Comparison of ENCODE assay signal across 8 cellular contexts in the genomic region with DNA sequence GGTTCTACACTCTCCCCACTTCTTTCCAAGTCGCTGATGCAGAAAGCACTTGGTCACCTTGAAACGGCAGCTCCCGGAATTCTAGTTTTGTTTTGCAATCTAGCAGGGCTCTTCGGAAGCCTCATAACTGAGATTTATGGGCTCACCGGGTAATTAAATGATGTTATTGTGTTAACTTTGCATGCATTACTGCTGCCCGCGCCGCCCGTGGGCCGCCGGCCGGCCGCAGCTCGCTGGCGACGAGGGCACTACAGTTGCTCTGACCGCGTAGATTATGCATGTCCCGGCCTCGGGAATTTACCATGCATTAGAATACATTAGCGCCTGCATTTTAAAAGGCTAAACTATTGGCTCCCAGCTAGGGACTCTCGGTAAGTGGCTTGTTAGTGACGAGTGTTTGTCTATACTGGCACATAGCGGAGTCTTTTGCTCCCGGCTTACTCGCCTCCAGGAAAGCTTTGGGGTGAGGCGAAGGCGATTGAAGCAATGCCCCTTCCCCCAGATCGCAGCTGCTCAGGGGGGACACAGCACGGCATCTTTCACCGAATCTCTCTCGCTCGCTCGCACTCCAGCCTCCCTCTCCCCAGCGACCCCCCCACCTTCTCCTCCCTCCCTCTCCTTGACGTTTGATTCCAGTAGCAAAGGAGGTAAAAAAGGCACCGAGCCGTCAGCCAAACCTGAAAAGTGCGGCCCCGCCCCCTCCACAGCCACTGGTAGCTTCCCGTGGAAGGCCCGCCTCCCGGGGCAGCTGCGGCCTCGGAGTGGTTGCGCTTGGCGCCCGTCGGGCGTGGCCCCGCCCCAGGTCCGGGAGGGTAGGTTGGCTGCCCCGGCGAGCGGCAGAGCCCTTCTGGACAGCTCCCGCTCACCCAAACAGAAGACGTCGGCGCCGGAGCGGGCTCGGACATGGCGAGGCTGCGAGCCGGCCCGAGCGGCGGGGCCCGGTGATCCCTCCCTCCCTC. TPM values are rescaled to one million over a fixed set of nuclear protein-coding genes. Genes with fewer than 3 reads are reported as not detected.
A peak's percentile ranks its signal among the peaks of the same experiment; 100 is the strongest.
DNase-seq lines count a peak whose midpoint lies in the region; ATAC-seq, FAIRE-seq and TF ChIP-seq lines count a peak whose summit lies in the region.

Gene ONECUT2, plus strand, starts transcription at position 839 of the 959 bp plus-strand sequence. CDS start 343 bp downstream, outside the sequence.

- dilution Hi-C loops in keratinocyte (cut with MboI; ENCODE audit: extremely low pct_ligation_motif_present, low sequenced_read_pairs) = no loop called here

- peak; percentile 90 for DNase-seq in EH (ENCODE audit: low read depth)
- DNase-seq in NCI-H2227 (lab: John Stamatoyannopoulos, UW; ENCODE audit: unreplicated experiment) = peak; percentile 97
- DNase-seq in activated CD4-positive, CD25-positive, alpha-beta regulatory T cell (lab: John Stamatoyannopoulos, UW) = peak; percentile 10 to 32 (median 25)
- DNase-seq in cerebellar cortex (ENCODE audit: low spot score) = peak; percentile 93
- peak; percentile 11 for DNase-seq in keratinocyte (ENCODE audit: low read depth, low spot score)
- peak; percentile 55 for DNase-seq in smooth muscle cell of the brain vasculature (ENCODE audit: low read depth, low spot score)

- peak within 1 kb of the TSS; percentile 38 to 68 (median 65) for H3K4me3 ChIP-seq in keratinocyte (ENCODE audit: control insufficient read depth in 2 of 3, extremely low read depth in 1 of 3, insufficient read depth in 2 of 3, low read depth in 1 of 3, low read length in 3 of 3)

- peaks cover 93% of the 10 kb centered on the region for H3K27me3 ChIP-seq in keratinocyte (ENCODE audit: control insufficient read depth, extremely low read depth, insufficient read depth, low read length)

- TF ChIP-seq CTCF in keratinocyte (optimal IDR thresholded peaks at IDR 0.05 in 1 of 3, IDR thresholded peaks at IDR 0.05 in 1 of 3, conservative IDR thresholded peaks at IDR 0.05 in 1 of 3; ENCODE audit: extremely low read depth in 1 of 3, insufficient read depth in 2 of 3, low read length in 3 of 3) = no peak

- H3K27ac ChIP-seq in keratinocyte (ENCODE audit: control insufficient read depth, insufficient read depth, low read length) = no peak within 1 kb of the TSS

- no peaks in the 10 kb centered on the region for H3K79me2 ChIP-seq in keratinocyte (ENCODE audit: control insufficient read depth, insufficient read depth, low read length)

- H3K9ac ChIP-seq in keratinocyte (ENCODE audit: control insufficient read depth, extremely low read depth, insufficient read depth, low read length) = no peak within 1 kb of the TSS

- peaks cover 17% of the 10 kb centered on the region for H3K4me1 ChIP-seq in keratinocyte (ENCODE audit: control insufficient read depth, extremely low read depth, insufficient read depth, low read length)

- ATAC-seq in HG02973 (IDR thresholded peaks at IDR 0.05; ENCODE audit: unreplicated experiment) (peak; percentile 76), HG02884 (IDR thresholded peaks at IDR 0.05; ENCODE audit: unreplicated experiment) (no peak)

- H3K9me3 ChIP-seq in keratinocyte (ENCODE audit: control insufficient read depth, low read depth, low read length) = peaks cover 3% of the 10 kb centered on the region

- no peaks in the 10 kb centered on the region for H4K20me1 ChIP-seq in keratinocyte (ENCODE audit: control insufficient read depth, extremely low read depth, insufficient read depth, low read length)

- H2AFZ ChIP-seq in keratinocyte (ENCODE audit: control insufficient read depth, low read length) = peak within 1 kb of the TSS; percentile 44

- no peak for FAIRE-seq in keratinocyte (lab: Jason Lieb, UNC)

- H3K36me3 ChIP-seq in keratinocyte (ENCODE audit: control insufficient read depth in 2 of 2, extremely low read depth in 1 of 2, insufficient read depth in 2 of 2, low read length in 2 of 2) = no peaks in the 10 kb centered on the region

- H3K9me1 ChIP-seq in keratinocyte (ENCODE audit: control insufficient read depth, extremely low read depth, insufficient read depth, low read length) = no peaks in the 10 kb centered on the region

- H3K4me2 ChIP-seq in keratinocyte (ENCODE audit: control insufficient read depth, extremely low read depth, insufficient read depth, low read depth, low read length) = peak within 1 kb of the TSS; percentile 92

RNA-seq across cellular contexts. Expression of gene ONECUT2, which starts in this region (rescaled TPM):
- under 0.01 to 0.01 TPM (median 0.01 TPM) in 3 replicates for polyA plus RNA-seq in keratinocyte
- not detected for polyA plus RNA-seq in keratinocyte (2011; ENCODE audit: low read depth)
- 0.01 TPM in 2 replicates for polyA plus RNA-seq in keratinocyte (2011; cell fraction: cytosol; rRNA removed)
- 0.03 and 0.06 TPM in 2 replicates for polyA plus RNA-seq in keratinocyte (2011; cell fraction: nucleus; rRNA removed)
- polyA plus RNA-seq in keratinocyte (2012; ENCODE audit: low replicate concordance) = 0.01 and 0.02 TPM in 2 replicates
- 0.03 TPM in 2 of 3 replicates, not detected in the other for polyA minus RNA-seq in keratinocyte
- polyA minus RNA-seq in keratinocyte (2011; cell fraction: cytosol; rRNA and poly(A)+ RNA removed) = not detected
- 0.08 and 0.11 TPM in 2 replicates for polyA minus RNA-seq in keratinocyte (2011; cell fraction: nucleus; rRNA and poly(A)+ RNA removed)

Comparison
In these comparisons a context has a peak if more than half of its experiments do, and no peak if none do; other contexts are left out.
1. Peak in DNase-seq, H3K4me3 ChIP-seq and H3K4me2 ChIP-seq in keratinocyte; RNA of the gene not detected or under 1 TPM.
2. DNase-seq: peak in every context shown above with its lines; median percentile 97 in NCI-H2227; 93 in cerebellar cortex; 90 in EH; 55 in smooth muscle cell of the brain vasculature; 25 in activated CD4-positive, CD25-positive, alpha-beta regulatory T cell; 11 in keratinocyte.